25 cellular contexts compared by ENCODE assay signal in genomic region chr17:3157218-3157617, GRCh38. TPM values are rescaled to one million over a fixed set of nuclear protein-coding genes. Genes with fewer than 3 reads are reported as not detected.
DNase-seq lines count a peak whose midpoint lies in the region; ATAC-seq lines count a peak whose summit lies in the region.
"Had no signal": no experiment of that assay in that cellular context is flagged by ENCODE, and none has a peak within 500 bp of the region (broad histone marks: within the 10 kb centered on the region; RNA-seq: fewer than 3 reads in every experiment).

No MANE protein-coding gene starts in this region.

- DNase-seq in SKM-1 treated with dmso at 0.1 percent for 144 hours (lab: John Stamatoyannopoulos, UW; ENCODE audit: unreplicated experiment): peak; percentile 3
- no peak for DNase-seq in SKM-1 (lab: John Stamatoyannopoulos, UW; ENCODE audit: unreplicated experiment)
- DNase-seq in NOMO-1 (lab: John Stamatoyannopoulos, UW; ENCODE audit: unreplicated experiment in 2 of 2): peak; percentile 15 to 94
- peak; percentile 71 for DNase-seq in SIG-M5 treated with dmso at 0.1 percent for 504 hours (lab: John Stamatoyannopoulos, UW; ENCODE audit: unreplicated experiment)
- no peak for DNase-seq in hippocampal formation (lab: John Stamatoyannopoulos, UW)
- DNase-seq in activated gamma-delta T cell treated with Interleukin-2 at 50 U/mL for 16 hours: no peak
- DNase-seq in left cardiac atrium: no peak
- DNase-seq: BE2C; CD4-positive, CD25-positive, alpha-beta regulatory T cell; DMS153; DND-41; GM23248; H9; Karpas-422; NCI-H1048; NCI-H1417; NCI-H1694; NCI-H2029 treated with DMSO at 0.1 percent for 48 hours; NCI-H446 treated with DMSO at 0.1 percent for 48 hours; NCI-H526 treated with DMSO at 0.1 percent for 48 hours; Right ventricle myocardium superior; RPMI8226; SW 1271 had no signal

- intact Hi-C loops in left cardiac atrium (cut with DNase I): no loop called here

- ATAC-seq in GM18858 (IDR thresholded peaks at IDR 0.05; ENCODE audit: unreplicated experiment) (no peak), left cardiac atrium (no peak)

RNA-seq across cellular contexts. Expression of gene OR1G1, which starts 29.9 kb away (rescaled TPM):
- total RNA-seq in left cardiac atrium: not detected
- total RNA-seq: CD4-positive, CD25-positive, alpha-beta regulatory T cell; GM23248; H9; HT-29; Right ventricle myocardium superior had no signal

RNA-seq across cellular contexts. Expression of gene OR1A2, which starts 40.1 kb away (rescaled TPM):
- not detected for total RNA-seq in left cardiac atrium
- total RNA-seq: CD4-positive, CD25-positive, alpha-beta regulatory T cell; GM23248; H9; HT-29; Right ventricle myocardium superior had no signal

RNA-seq across cellular contexts. Expression of gene OR1A1, which starts 50.2 kb away (rescaled TPM):
- total RNA-seq in left cardiac atrium: not detected
- total RNA-seq: CD4-positive, CD25-positive, alpha-beta regulatory T cell; GM23248; H9; HT-29; Right ventricle myocardium superior had no signal

RNA-seq across cellular contexts. Expression of gene OR1D2, which starts 53.0 kb away (rescaled TPM):
- not detected for total RNA-seq in left cardiac atrium
- total RNA-seq: CD4-positive, CD25-positive, alpha-beta regulatory T cell; GM23248; H9; HT-29; Right ventricle myocardium superior had no signal

Comparison
In these comparisons a context has a peak if more than half of its experiments do, and no peak if none do; other contexts are left out.
1. DNase-seq: peak in SKM-1 treated with dmso at 0.1 percent for 144 hours (single experiment), NOMO-1 (2 of 2) and SIG-M5 treated with dmso at 0.1 percent for 504 hours (single experiment); none in SKM-1 (single experiment), hippocampal formation (0 of 2), activated gamma-delta T cell treated with Interleukin-2 at 50 U/mL for 16 hours (single experiment) and left cardiac atrium (single experiment).